Comparison of ENCODE assay signal across 9 cellular contexts in genomic region chr2:136206613-136207012, GRCh38.
DNase-seq lines count a peak whose midpoint lies in the region; ATAC-seq lines count a peak whose summit lies in the region.
"Had no signal": no experiment of that assay in that cellular context is flagged by ENCODE, and none has a peak within 500 bp of the region (broad histone marks: within the 10 kb centered on the region; RNA-seq: fewer than 3 reads in every experiment).

No MANE protein-coding gene starts in this region.

- H3K36me3 Mint-ChIP-seq in activated naive CD8-positive, alpha-beta T cell treated with anti-CD3 and anti-CD28 coated beads, Interleukin-2, amount 50 U/mL, for 24 hours (ENCODE audit: low read depth) = peaks cover 12% of the 10 kb centered on the region

- H3K9me3 Mint-ChIP-seq in activated naive CD8-positive, alpha-beta T cell treated with anti-CD3 and anti-CD28 coated beads, Interleukin-2, amount 50 U/mL, for 24 hours = peaks cover 22% of the 10 kb centered on the region

- no peak overlapping the region for H3K4me3 Mint-ChIP-seq in activated naive CD8-positive, alpha-beta T cell treated with anti-CD3 and anti-CD28 coated beads, Interleukin-2, amount 50 U/mL, for 24 hours
- H3K4me3 Mint-ChIP-seq: neural crest cell had no signal

- H3K27ac Mint-ChIP-seq in activated naive CD8-positive, alpha-beta T cell treated with anti-CD3 and anti-CD28 coated beads, Interleukin-2, amount 50 U/mL, for 24 hours = peak overlapping the region; percentile 82

- peak; percentile 59 for DNase-seq in activated naive CD8-positive, alpha-beta T cell treated with anti-CD3 and anti-CD28 coated beads, Interleukin-2, amount 50 U/mL, for 24 hours
- no peak for DNase-seq in NK-92 (lab: John Stamatoyannopoulos, UW; ENCODE audit: unreplicated experiment)
- DNase-seq in amniotic stem cell (lab: John Stamatoyannopoulos, UW) = no peak
- no peak for DNase-seq in NCI-H1930 (lab: John Stamatoyannopoulos, UW)
- DNase-seq in NOMO-1 treated with dmso at 0.1 percent for 144 hours (lab: John Stamatoyannopoulos, UW; ENCODE audit: unreplicated experiment) = no peak

- H3K27me3 Mint-ChIP-seq in activated naive CD8-positive, alpha-beta T cell treated with anti-CD3 and anti-CD28 coated beads, Interleukin-2, amount 50 U/mL, for 24 hours = no peaks in the 10 kb centered on the region

- ATAC-seq in GM18499 (IDR thresholded peaks at IDR 0.05; ENCODE audit: insufficient read depth, unreplicated experiment) (peak; percentile 92), GM21360 (IDR thresholded peaks at IDR 0.05; ENCODE audit: unreplicated experiment) (peak; percentile 93), HG03469 (IDR thresholded peaks at IDR 0.05; ENCODE audit: unreplicated experiment) (peak; percentile 93)
- ATAC-seq in activated naive CD8-positive, alpha-beta T cell treated with anti-CD3 and anti-CD28 coated beads, Interleukin-2, amount 50 U/mL, for 24 hours = peak; percentile 60

- H3K4me1 Mint-ChIP-seq in activated naive CD8-positive, alpha-beta T cell treated with anti-CD3 and anti-CD28 coated beads, Interleukin-2, amount 50 U/mL, for 24 hours = peaks cover 56% of the 10 kb centered on the region
